9 cellular contexts compared by ENCODE assay signal in the genomic region with DNA sequence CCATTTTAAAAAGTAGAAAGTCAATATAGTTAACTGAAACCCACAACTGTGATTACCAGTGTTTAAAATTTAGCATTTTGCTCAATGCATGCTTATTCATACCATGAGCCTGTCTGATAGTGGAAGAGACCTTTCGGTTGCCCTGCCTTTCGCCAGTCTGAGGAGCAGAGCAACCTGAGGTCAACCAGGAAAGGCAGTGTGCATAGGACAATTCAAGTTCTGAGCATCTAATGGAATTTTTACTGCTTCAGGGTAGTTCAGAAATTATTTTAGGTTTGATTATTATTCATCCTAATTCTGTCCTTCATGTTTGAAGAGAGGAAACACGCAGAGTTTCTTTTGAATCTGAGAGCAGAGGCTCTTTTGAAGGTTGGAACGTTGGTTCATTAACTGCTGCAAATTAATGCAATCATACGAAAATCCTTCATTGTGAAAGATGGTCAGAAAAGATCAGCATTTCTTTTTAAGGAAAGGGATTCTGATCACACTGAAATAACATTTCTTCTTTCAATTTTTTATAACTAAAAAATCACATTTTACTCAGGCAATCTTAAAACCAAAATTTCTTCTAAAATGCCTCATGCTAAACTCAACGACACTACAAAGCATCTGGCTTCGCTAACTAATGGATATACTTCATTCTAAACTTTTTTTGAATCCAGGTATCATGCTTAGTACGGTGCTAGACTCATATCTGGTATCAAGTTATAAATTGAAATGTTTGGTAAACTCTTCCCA.
DNase-seq lines count a peak whose midpoint lies in the region; ATAC-seq and TF ChIP-seq lines count a peak whose summit lies in the region.
"Had no signal": no experiment of that assay in that cellular context is flagged by ENCODE, and none has a peak within 500 bp of the region (broad histone marks: within the 10 kb centered on the region; RNA-seq: fewer than 3 reads in every experiment).

No MANE protein-coding gene starts in this region.

- ATAC-seq in heart left ventricle (no peak), Right ventricle myocardium superior (ENCODE audit: poor library complexity) (no peak), upper lobe of left lung (ENCODE audit: low FRiP score in 2 of 2) (no peak), GM19328 (IDR thresholded peaks at IDR 0.05; ENCODE audit: unreplicated experiment) (no peak), HG02610 (IDR thresholded peaks at IDR 0.05; ENCODE audit: unreplicated experiment) (no peak)
- peak; percentile 10 for ATAC-seq in activated naive CD8-positive, alpha-beta T cell treated with anti-CD3 and anti-CD28 coated beads, Interleukin-2, amount 10 ng/mL, durations not matched to agents 7 days and 5 days (ENCODE audit: low read depth)

- POLR2A ChIA-PET in activated naive CD8-positive, alpha-beta T cell treated with anti-CD3 and anti-CD28 coated beads, Interleukin-2, amount 10 ng/mL, durations not matched to agents 7 days and 5 days (lab: Charles Lee) = interaction anchor here (0.6 to 3.1 kb wide), 7 partner anchors 172 to 1878 kb away, joined by 3 to 39 read pairs (median 4); a partner anchor contains a TSS

- H3K4me1 ChIP-seq in heart left ventricle (peaks cover 3 to 93% (median 40%) of the 10 kb centered on the region in 12 donors), muscle layer of duodenum (ENCODE audit: control insufficient read depth in 1 of 2, insufficient read depth in 2 of 2, low read length in 2 of 2) (peaks cover 11 to 17% of the 10 kb centered on the region in 2 donors), upper lobe of left lung (peaks cover 58 to 78% (median 61%) of the 10 kb centered on the region in 4 donors)

- H3K27me3 Mint-ChIP-seq in activated naive CD8-positive, alpha-beta T cell treated with anti-CD3 and anti-CD28 coated beads, Interleukin-2, amount 10 ng/mL, durations not matched to agents 7 days and 5 days = no peaks in the 10 kb centered on the region

- TF ChIP-seq EP300 in upper lobe of left lung (IDR thresholded peaks at IDR 0.05) = no peak

- 57 to 66% (median 60%) methylated on average over 8 of the region's 8 CpGs for WGBS in heart left ventricle, 4 donors
- 55 to 57% methylated on average over 8 of the region's 8 CpGs for WGBS in upper lobe of left lung, 2 donors

- intact Hi-C loops in heart left ventricle (cut with DNase I) (no loop called here), Right ventricle myocardium superior (cut with DNase I) (no loop called here)

- H3K9me3 Mint-ChIP-seq in activated naive CD8-positive, alpha-beta T cell treated with anti-CD3 and anti-CD28 coated beads, Interleukin-2, amount 10 ng/mL, durations not matched to agents 7 days and 5 days = no peaks in the 10 kb centered on the region

- TF ChIP-seq POLR2A in heart left ventricle (IDR thresholded peaks at IDR 0.05) (no peak), upper lobe of left lung (IDR thresholded peaks at IDR 0.05) (no peak)

- H3K9me3 ChIP-seq in heart left ventricle = no peaks in the 10 kb centered on the region
- no peaks in the 10 kb centered on the region for H3K9me3 ChIP-seq in muscle layer of duodenum (ENCODE audit: control insufficient read depth in 1 of 2, low read length in 2 of 2)
- H3K9me3 ChIP-seq in upper lobe of left lung = no peaks in the 10 kb centered on the region

- peaks cover 77% of the 10 kb centered on the region for H3K4me1 Mint-ChIP-seq in activated naive CD8-positive, alpha-beta T cell treated with anti-CD3 and anti-CD28 coated beads, Interleukin-2, amount 10 ng/mL, durations not matched to agents 7 days and 5 days

- peak overlapping the region; percentile 87 for H3K27ac Mint-ChIP-seq in activated naive CD8-positive, alpha-beta T cell treated with anti-CD3 and anti-CD28 coated beads, Interleukin-2, amount 10 ng/mL, durations not matched to agents 7 days and 5 days

- DNase-seq in heart left ventricle = no peak
- no peak for DNase-seq in Right ventricle myocardium superior
- DNase-seq in activated naive CD8-positive, alpha-beta T cell treated with anti-CD3 and anti-CD28 coated beads, Interleukin-2, amount 10 ng/mL, durations not matched to agents 7 days and 5 days = no peak
- DNase-seq in upper lobe of left lung = no peak
- no peak for DNase-seq in NCI-H345 (lab: John Stamatoyannopoulos, UW)
- DNase-seq: NCI-H510A had no signal

- H3K27ac ChIP-seq in heart left ventricle = peak overlapping the region; percentile 19 to 88 (median 68)
- peak overlapping the region; percentile 66 for H3K27ac ChIP-seq in muscle layer of duodenum (ENCODE audit: low read length)
- peak overlapping the region; percentile 59 to 76 (median 72) for H3K27ac ChIP-seq in upper lobe of left lung

- peak overlapping the region; percentile 81 for H3K4me3 Mint-ChIP-seq in activated naive CD8-positive, alpha-beta T cell treated with anti-CD3 and anti-CD28 coated beads, Interleukin-2, amount 10 ng/mL, durations not matched to agents 7 days and 5 days

- H3K36me3 Mint-ChIP-seq in activated naive CD8-positive, alpha-beta T cell treated with anti-CD3 and anti-CD28 coated beads, Interleukin-2, amount 10 ng/mL, durations not matched to agents 7 days and 5 days = peaks cover 5% of the 10 kb centered on the region

- H3K4me3 ChIP-seq in heart left ventricle = peak overlapping the region in 5 of 12 donors; percentile 14 to 36 (median 20)
- H3K4me3 ChIP-seq in muscle layer of duodenum (ENCODE audit: low read depth in 1 of 2, low read length in 2 of 2) = peak overlapping the region in 1 of 2 donors; percentile 22
- H3K4me3 ChIP-seq in upper lobe of left lung = peak overlapping the region in 1 of 4 donors; percentile 17

- H3K36me3 ChIP-seq in heart left ventricle (no peaks in the 10 kb centered on the region), muscle layer of duodenum (ENCODE audit: control insufficient read depth in 1 of 2, insufficient read depth in 2 of 2, low read length in 2 of 2) (peaks cover 0 to 14% of the 10 kb centered on the region in 2 donors), upper lobe of left lung (no peaks in the 10 kb centered on the region)

- TF ChIP-seq CTCF in heart left ventricle (IDR thresholded peaks at IDR 0.05) = no peak
- TF ChIP-seq CTCF in upper lobe of left lung (IDR thresholded peaks at IDR 0.05) = no peak

- H3K27me3 ChIP-seq in heart left ventricle (no peaks in the 10 kb centered on the region), muscle layer of duodenum (ENCODE audit: low read depth, low read length) (no peaks in the 10 kb centered on the region), upper lobe of left lung (no peaks in the 10 kb centered on the region)
